In genomic region chr13:31469377-31469776, GRCh38 we compare ENCODE assay signal across 19 cellular contexts.
DNase-seq lines count a peak whose midpoint lies in the region; ATAC-seq, FAIRE-seq and TF ChIP-seq lines count a peak whose summit lies in the region.
"Had no signal": no experiment of that assay in that cellular context is flagged by ENCODE, and none has a peak within 500 bp of the region (broad histone marks: within the 10 kb centered on the region; RNA-seq: fewer than 3 reads in every experiment).

No MANE protein-coding gene starts in this region.

- POLR2A ChIA-PET in WTC11 (lab: Charles Lee) = no interaction called here

- H3K27me3 Mint-ChIP-seq in WTC11 (ENCODE audit: low read depth) = no peaks in the 10 kb centered on the region

- peak; percentile 91 for FAIRE-seq in A204.1 (lab: Jason Lieb, UNC)
- FAIRE-seq in kidney (lab: Jason Lieb, UNC) = peak; percentile 91
- FAIRE-seq in small intestine (lab: Jason Lieb, UNC) = peak; percentile 19

- H3K4me1 Mint-ChIP-seq in WTC11 = peaks cover 25% of the 10 kb centered on the region
- H3K4me1 Mint-ChIP-seq: CD14-positive monocyte; CD4-positive, alpha-beta memory T cell had no signal

- no peaks in the 10 kb centered on the region for H3K27me3 ChIP-seq in small intestine (ENCODE audit: control insufficient read depth in 2 of 2, insufficient read depth in 2 of 2, low read length in 2 of 2)
- H3K27me3 ChIP-seq: BLaER1 had no signal

- no peak for ATAC-seq in WTC11
- ATAC-seq: HCT116 had no signal

- H3K9me3 ChIP-seq in kidney (ENCODE audit: control insufficient read depth in 1 of 2, low read length in 2 of 2) (no peaks in the 10 kb centered on the region), small intestine (ENCODE audit: control insufficient read depth, low read depth) (no peaks in the 10 kb centered on the region)
- H3K9me3 ChIP-seq: BLaER1 had no signal

- H3K36me3 Mint-ChIP-seq in WTC11 = no peaks in the 10 kb centered on the region
- H3K36me3 Mint-ChIP-seq: CD14-positive monocyte; CD4-positive, alpha-beta memory T cell had no signal

- no peaks in the 10 kb centered on the region for H3K36me3 ChIP-seq in kidney (ENCODE audit: control insufficient read depth in 1 of 2, insufficient read depth in 2 of 2, low read length in 2 of 2)
- no peaks in the 10 kb centered on the region for H3K36me3 ChIP-seq in small intestine (ENCODE audit: control insufficient read depth in 2 of 2, insufficient read depth in 2 of 2, low read length in 2 of 2)
- H3K36me3 ChIP-seq: BLaER1 had no signal

- H3K4me3 Mint-ChIP-seq in WTC11 = no peak overlapping the region
- H3K4me3 Mint-ChIP-seq: CD14-positive monocyte; CD4-positive, alpha-beta memory T cell; HFFc6 had no signal

- no peak overlapping the region for H3K9ac ChIP-seq in kidney (ENCODE audit: low read length in 2 of 2)
- H3K9ac ChIP-seq: BLaER1 had no signal

- H3K9me3 Mint-ChIP-seq in WTC11 = 0 out of 2 replicates have a peak, but pooled peaks cover 3% of the 10 kb centered on the region
- H3K9me3 Mint-ChIP-seq: HFFc6 had no signal

- CTCF ChIA-PET in WTC11 (lab: Charles Lee) = interaction anchor here (0.6 kb wide), 1 partner anchor 556 kb away, joined by 4 read pairs; no protein-coding TSS in a partner anchor

- H3K27ac ChIP-seq in kidney (ENCODE audit: low read depth in 2 of 2, low read length in 2 of 2) = no peak overlapping the region
- no peak overlapping the region for H3K27ac ChIP-seq in small intestine (ENCODE audit: low read depth in 1 of 2, low read length in 1 of 2)
- H3K27ac ChIP-seq: 22Rv1, BLaER1, HL-60 had no signal

- TF ChIP-seq CTCF in WTC11 (IDR thresholded peaks at IDR 0.05) = no peak
- no peak for TF ChIP-seq CTCF in kidney (IDR thresholded peaks at IDR 0.05; ENCODE audit: borderline replicate concordance, extremely low read depth, insufficient read depth)

- no peak overlapping the region for H3K4me3 ChIP-seq in kidney (ENCODE audit: low read length in 2 of 2)
- H3K4me3 ChIP-seq in small intestine (ENCODE audit: low read depth in 1 of 2, low read length in 2 of 2) = no peak overlapping the region
- H3K4me3 ChIP-seq: BLaER1 had no signal

- intact Hi-C loops in kidney (cut with DNase I) = no loop called here

- H3K4me1 ChIP-seq in kidney (ENCODE audit: control insufficient read depth in 1 of 2, insufficient read depth in 1 of 2, low read depth in 1 of 2, low read length in 2 of 2) = no peaks in the 10 kb centered on the region
- H3K4me1 ChIP-seq in small intestine (ENCODE audit: control insufficient read depth in 2 of 2, insufficient read depth in 1 of 2, low read depth in 1 of 2, low read length in 1 of 2) = no peaks in the 10 kb centered on the region
- H3K4me1 ChIP-seq: BLaER1 had no signal

- DNase-seq in WTC11 (ENCODE audit: low spot score) = no peak
- DNase-seq in kidney = no peak
- DNase-seq in small intestine = no peak
- DNase-seq in activated T-cell treated with anti-CD3 and anti-CD28 coated beads for 4 hours = no peak
- no peak for DNase-seq in NCI-H510A (lab: John Stamatoyannopoulos, UW)
- DNase-seq in SIG-M5 treated with dmso at 0.1 percent for 504 hours (lab: John Stamatoyannopoulos, UW; ENCODE audit: unreplicated experiment) = no peak
- DNase-seq: CD4-positive, alpha-beta memory T cell; DMS153; DMS79; GF-D8; GOT3; H7; HFFc6 had no signal

- no peak overlapping the region for H3K27ac Mint-ChIP-seq in WTC11
- H3K27ac Mint-ChIP-seq: CD14-positive monocyte; CD4-positive, alpha-beta memory T cell; HFFc6 had no signal

TF ChIP-seq in WTC11, 78 proteins besides CTCF, POLR2A, EP300 and RAD21:
- TF ChIP-seq HMGA2 (CRISPR knock-in tag; IDR thresholded peaks at IDR 0.05) (peak; percentile 99), KAT7 (CRISPR knock-in tag; IDR thresholded peaks at IDR 0.05; ENCODE audit: borderline replicate concordance) (no peak)
TF ChIP-seq in WTC11: peak in this region for 1.
